22 cellular contexts compared by ENCODE assay signal in genomic region chr7:96330193-96330592, GRCh38. TPM values are rescaled to one million over a fixed set of nuclear protein-coding genes. Genes with fewer than 3 reads are reported as not detected.
DNase-seq lines count a peak whose midpoint lies in the region; FAIRE-seq and TF ChIP-seq lines count a peak whose summit lies in the region.
"Had no signal": no experiment of that assay in that cellular context is flagged by ENCODE, and none has a peak within 500 bp of the region (broad histone marks: within the 10 kb centered on the region; RNA-seq: fewer than 3 reads in every experiment).

No MANE protein-coding gene starts in this region.

- FAIRE-seq in GM19239 (lab: Jason Lieb, UNC) (peak; percentile 11), astrocyte (lab: Jason Lieb, UNC) (no peak), keratinocyte (lab: Jason Lieb, UNC) (peak; percentile 91)
- FAIRE-seq: islet of Langerhans had no signal

- H4K20me1 ChIP-seq in astrocyte (ENCODE audit: insufficient read depth, low read length) (no peaks in the 10 kb centered on the region), keratinocyte (ENCODE audit: control insufficient read depth, extremely low read depth, insufficient read depth, low read length) (no peaks in the 10 kb centered on the region), osteoblast (ENCODE audit: insufficient read depth, low read length) (no peaks in the 10 kb centered on the region)

- peaks cover 9% of the 10 kb centered on the region for H3K4me1 Mint-ChIP-seq in astrocyte (ENCODE audit: low read depth, unreplicated experiment)

- H3K9me1 ChIP-seq in keratinocyte (ENCODE audit: control insufficient read depth, extremely low read depth, insufficient read depth, low read length) = no peaks in the 10 kb centered on the region

- H3K9ac ChIP-seq in astrocyte (ENCODE audit: low read length) (no peak overlapping the region), keratinocyte (ENCODE audit: control insufficient read depth, extremely low read depth, insufficient read depth, low read length) (no peak overlapping the region)
- H3K9ac ChIP-seq: parathyroid adenoma had no signal

- no peak for TF ChIP-seq CTCF in astrocyte (IDR thresholded peaks at IDR 0.05; ENCODE audit: insufficient read depth, low read depth, low read length)
- TF ChIP-seq CTCF in keratinocyte (optimal IDR thresholded peaks at IDR 0.05 in 1 of 3, IDR thresholded peaks at IDR 0.05 in 1 of 3, conservative IDR thresholded peaks at IDR 0.05 in 1 of 3; ENCODE audit: extremely low read depth in 1 of 3, insufficient read depth in 2 of 3, low read length in 3 of 3) = no peak
- TF ChIP-seq CTCF in osteoblast (IDR thresholded peaks at IDR 0.05; ENCODE audit: extremely low read depth, low read depth, low read length) = no peak

- H3K9me3 Mint-ChIP-seq in astrocyte (ENCODE audit: unreplicated experiment) = no peaks in the 10 kb centered on the region
- H3K9me3 Mint-ChIP-seq: effector memory CD8-positive, alpha-beta T cell had no signal

- H3K79me2 ChIP-seq in astrocyte (ENCODE audit: insufficient read depth, low read length) (no peaks in the 10 kb centered on the region), keratinocyte (ENCODE audit: control insufficient read depth, insufficient read depth, low read length) (no peaks in the 10 kb centered on the region), osteoblast (ENCODE audit: insufficient read depth, low read length) (no peaks in the 10 kb centered on the region)
- H3K79me2 ChIP-seq: hepatocyte, parathyroid adenoma had no signal

- H3K4me3 Mint-ChIP-seq in astrocyte (ENCODE audit: unreplicated experiment) = no peak overlapping the region
- H3K4me3 Mint-ChIP-seq: effector memory CD8-positive, alpha-beta T cell had no signal

- no peak overlapping the region for H3K27ac ChIP-seq in astrocyte (ENCODE audit: low read depth, low read length)
- H3K27ac ChIP-seq in keratinocyte (ENCODE audit: control insufficient read depth, insufficient read depth, low read length) = no peak overlapping the region
- H3K27ac ChIP-seq in osteoblast (ENCODE audit: low read depth, low read length) = no peak overlapping the region
- H3K27ac ChIP-seq: hepatocyte, parathyroid adenoma, thyroid gland had no signal

- no peak for DNase-seq in GM19239 (ENCODE audit: insufficient read length, low spot score)
- DNase-seq in NCI-H1694 treated with DMSO at 0.1 percent for 48 hours (lab: John Stamatoyannopoulos, UW) = peak; percentile 43
- DNase-seq in astrocyte (ENCODE audit: low read depth) = no peak
- no peak for DNase-seq in keratinocyte (ENCODE audit: low read depth, low spot score)
- DNase-seq in osteoblast (ENCODE audit: insufficient read length, low spot score, missing footprints) = no peak
- no peak for DNase-seq in ACHN
- no peak for DNase-seq in NK-92 (lab: John Stamatoyannopoulos, UW; ENCODE audit: unreplicated experiment)
- DNase-seq: activated CD4-positive, alpha-beta T cell treated with anti-CD3 and anti-CD28 coated beads, Interleukin-2, amount 50 U/mL, for 4 hours; activated gamma-delta T cell treated with Interleukin-2 at 50 U/mL for 16 hours; amygdala; Caco-2; cerebellar nuclear complex; effector memory CD8-positive, alpha-beta T cell; KBM-7; MV-4-11; stimulated activated CD4-positive, alpha-beta T cell treated with anti-CD3 and anti-CD28 coated beads, Interleukin-1b, Interleukin-23, amount 100 ng/mL, for 48 hours; stimulated activated naive CD4-positive, alpha-beta T cell; T-helper 1 cell; thyroid gland had no signal

- in situ Hi-C loops in ACHN (cut with HindIII; ENCODE audit: low pct_ligation_motif_present, low pct_unique_long_range_greater_than_20kb, low sequenced_read_pairs) = no loop called here

- no peaks in the 10 kb centered on the region for H3K36me3 ChIP-seq in astrocyte (ENCODE audit: insufficient read depth, low read length)
- no peaks in the 10 kb centered on the region for H3K36me3 ChIP-seq in keratinocyte (ENCODE audit: control insufficient read depth in 2 of 2, extremely low read depth in 1 of 2, insufficient read depth in 2 of 2, low read length in 2 of 2)
- H3K36me3 ChIP-seq in osteoblast (ENCODE audit: insufficient read depth, low read length) = no peaks in the 10 kb centered on the region
- H3K36me3 ChIP-seq: thyroid gland had no signal

- H3K27me3 ChIP-seq in astrocyte (ENCODE audit: insufficient read depth, low read length) (no peaks in the 10 kb centered on the region), keratinocyte (ENCODE audit: control insufficient read depth, extremely low read depth, insufficient read depth, low read length) (no peaks in the 10 kb centered on the region), osteoblast (ENCODE audit: insufficient read depth, low read length) (no peaks in the 10 kb centered on the region)
- H3K27me3 ChIP-seq: hepatocyte, thyroid gland had no signal

- no peaks in the 10 kb centered on the region for H3K27me3 Mint-ChIP-seq in astrocyte (ENCODE audit: low read depth, unreplicated experiment)

- no peak overlapping the region for H3K4me3 ChIP-seq in astrocyte (ENCODE audit: insufficient read depth, low read depth, low read length)
- H3K4me3 ChIP-seq in keratinocyte (ENCODE audit: control insufficient read depth in 2 of 3, extremely low read depth in 1 of 3, insufficient read depth in 2 of 3, low read depth in 1 of 3, low read length in 3 of 3) = peak overlapping the region in 2 of 3 experiments; percentile 25 to 31
- H3K4me3 ChIP-seq in osteoblast (ENCODE audit: insufficient read depth, low read length) = no peak overlapping the region
- H3K4me3 ChIP-seq: hepatocyte, thyroid gland had no signal

- H3K36me3 Mint-ChIP-seq in astrocyte (ENCODE audit: low read depth, unreplicated experiment) = no peaks in the 10 kb centered on the region

- H3K4me1 ChIP-seq in astrocyte (ENCODE audit: insufficient read depth, low read length) (no peaks in the 10 kb centered on the region), keratinocyte (ENCODE audit: control insufficient read depth, extremely low read depth, insufficient read depth, low read length) (peaks cover 28% of the 10 kb centered on the region), osteoblast (ENCODE audit: insufficient read depth, low read length) (peaks cover 4% of the 10 kb centered on the region)
- H3K4me1 ChIP-seq: parathyroid adenoma, thyroid gland had no signal

- H2AFZ ChIP-seq in astrocyte (ENCODE audit: low read depth, low read length) = no peak overlapping the region
- peak overlapping the region; percentile 55 for H2AFZ ChIP-seq in keratinocyte (ENCODE audit: control insufficient read depth, low read length)
- no peak overlapping the region for H2AFZ ChIP-seq in osteoblast (ENCODE audit: low read length)
- H2AFZ ChIP-seq: hepatocyte, parathyroid adenoma had no signal

- dilution Hi-C loops in keratinocyte (cut with MboI; ENCODE audit: extremely low pct_ligation_motif_present, low sequenced_read_pairs) = no loop called here

- peak overlapping the region; percentile 15 for H3K27ac Mint-ChIP-seq in astrocyte (ENCODE audit: unreplicated experiment)
- H3K27ac Mint-ChIP-seq: effector memory CD8-positive, alpha-beta T cell had no signal

- no peak overlapping the region for H3K4me2 ChIP-seq in astrocyte (ENCODE audit: low read length)
- peak overlapping the region; percentile 72 for H3K4me2 ChIP-seq in keratinocyte (ENCODE audit: control insufficient read depth, extremely low read depth, insufficient read depth, low read depth, low read length)
- no peak overlapping the region for H3K4me2 ChIP-seq in osteoblast (ENCODE audit: insufficient read depth, low read length)
- H3K4me2 ChIP-seq: hepatocyte had no signal

- no peaks in the 10 kb centered on the region for H3K9me3 ChIP-seq in astrocyte (ENCODE audit: insufficient read depth, low read depth, low read length)
- no peaks in the 10 kb centered on the region for H3K9me3 ChIP-seq in keratinocyte (ENCODE audit: control insufficient read depth, low read depth, low read length)
- no peaks in the 10 kb centered on the region for H3K9me3 ChIP-seq in osteoblast (ENCODE audit: low read depth, low read length)
- H3K9me3 ChIP-seq: Caco-2, thyroid gland had no signal

RNA-seq across cellular contexts. Expression of gene SLC25A13, which starts 8.3 kb away (rescaled TPM):
- total RNA-seq in astrocyte (56.0 and 58.1 TPM in 2 replicates), osteoblast (19.2 and 27.4 TPM in 2 replicates)
- 21.0 to 29.4 TPM (median 25.2 TPM) in 3 replicates for polyA plus RNA-seq in keratinocyte
- polyA plus RNA-seq in keratinocyte (2011; ENCODE audit: low read depth) = 17.9 TPM
- polyA plus RNA-seq in keratinocyte (2011; cell fraction: cytosol; rRNA removed) = 18.9 and 28.4 TPM in 2 replicates
- polyA plus RNA-seq in keratinocyte (2011; cell fraction: nucleus; rRNA removed) = 29.5 and 32.2 TPM in 2 replicates
- 13.1 and 19.7 TPM in 2 replicates for polyA plus RNA-seq in keratinocyte (2012; ENCODE audit: low replicate concordance)
- 10.1 to 26.7 TPM (median 18.1 TPM) in 3 replicates for polyA minus RNA-seq in keratinocyte
- polyA minus RNA-seq in keratinocyte (2011; cell fraction: cytosol; rRNA and poly(A)+ RNA removed) = 23.2 TPM
- 16.2 and 43.4 TPM in 2 replicates for polyA minus RNA-seq in keratinocyte (2011; cell fraction: nucleus; rRNA and poly(A)+ RNA removed)

Comparison
In these comparisons a context has a peak if more than half of its experiments do, and no peak if none do; other contexts are left out.
1. H3K4me3 ChIP-seq: peak in keratinocyte (2 of 3); none in astrocyte (single experiment) and osteoblast (single experiment).